In the genomic region with DNA sequence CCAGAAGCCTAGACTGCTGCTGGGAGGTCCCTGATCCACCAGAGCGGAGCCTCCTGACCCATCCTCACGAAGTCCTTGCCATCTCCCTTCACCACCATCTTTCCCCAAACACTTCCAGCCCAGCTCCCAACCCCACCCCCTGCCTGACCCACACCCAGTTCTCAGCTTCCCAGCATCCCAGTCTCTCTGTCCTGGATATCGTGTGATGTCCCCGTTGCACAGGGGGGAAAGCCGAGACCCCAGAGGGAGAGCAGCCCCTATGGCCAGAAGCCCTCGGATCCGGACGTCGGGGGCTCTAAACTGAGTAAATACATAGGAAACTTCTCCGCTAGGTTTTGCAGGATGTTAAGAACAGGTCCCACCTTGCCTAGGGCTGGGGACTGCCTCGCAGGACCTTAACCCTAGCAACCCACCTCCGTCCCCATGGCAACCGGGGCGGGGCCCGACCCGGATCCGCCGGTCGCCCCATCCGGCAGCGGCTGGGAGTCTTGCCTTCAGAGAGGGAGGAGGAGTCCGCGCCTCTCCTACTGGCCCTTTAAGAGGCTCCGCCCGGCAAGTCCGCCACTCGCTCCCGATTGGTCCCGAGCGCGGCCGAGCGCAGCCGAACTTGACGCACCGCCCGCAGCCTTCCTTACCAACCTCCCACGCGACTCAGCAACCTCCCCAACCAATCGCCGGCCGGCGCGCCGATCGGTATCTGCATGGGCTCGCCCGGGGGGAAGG, we compare ENCODE assay signal across 1 cellular context.
A peak's percentile ranks its signal among the peaks of the same experiment; 100 is the strongest.
TF ChIP-seq lines count a peak whose summit lies in the region.

No MANE protein-coding gene starts in this region.

TF ChIP-seq in HEK293, 187 proteins besides CTCF, POLR2A, EP300 and RAD21 (continued from another document and continues in another):
- TF ChIP-seq ZNF302 (tag by site-specific recombination; IDR thresholded peaks at IDR 0.05; ENCODE audit: low read depth) (no peak), ZNF48 (tag by site-specific recombination; IDR thresholded peaks at IDR 0.05) (no peak), ZXDB (tag by site-specific recombination; IDR thresholded peaks at IDR 0.05) (no peak), ZIC2 (tag by site-specific recombination; IDR thresholded peaks at IDR 0.05) (no peak), ZNF341 (tag by site-specific recombination; IDR thresholded peaks at IDR 0.05; ENCODE audit: low read depth) (0 out of 2 replicates have a peak, but pooled peaks have one; percentile 40), ZNF558 (tag by site-specific recombination; IDR thresholded peaks at IDR 0.05) (no peak), ZNF146 (tag by site-specific recombination; IDR thresholded peaks at IDR 0.05) (no peak), ZNF37A (tag by site-specific recombination; IDR thresholded peaks at IDR 0.05) (no peak), KLF8 (tag by site-specific recombination; IDR thresholded peaks at IDR 0.05) (0 out of 2 replicates have a peak, but pooled peaks have one; percentile 53), ZNF121 (tag by site-specific recombination; IDR thresholded peaks at IDR 0.05) (no peak), MYNN (tag by site-specific recombination; IDR thresholded peaks at IDR 0.05; ENCODE audit: borderline replicate concordance) (peak; percentile 68; the same call in 1 of the 2 replicates), ZNF155 (tag by site-specific recombination; IDR thresholded peaks at IDR 0.05) (no peak), ZNF561 (tag by site-specific recombination; IDR thresholded peaks at IDR 0.05; ENCODE audit: borderline replicate concordance) (peak; percentile 57; the same call in 1 of the 2 replicates), ZNF624 (tag by site-specific recombination; IDR thresholded peaks at IDR 0.05) (no peak), SETDB1 (IDR thresholded peaks at IDR 0.05; ENCODE audit: insufficient read length, low read length) (no peak), KLF10 (tag by site-specific recombination; IDR thresholded peaks at IDR 0.05) (0 out of 2 replicates have a peak, but pooled peaks have one; percentile 16), ZNF24 (tag by site-specific recombination; IDR thresholded peaks at IDR 0.05) (no peak), ZNF239 (tag by site-specific recombination; IDR thresholded peaks at IDR 0.05) (no peak), ZNF658 (tag by site-specific recombination; IDR thresholded peaks at IDR 0.05) (no peak), ZFHX2 (tag by site-specific recombination; conservative IDR thresholded peaks at IDR 0.05) (peak; percentile 95), KLF16 (tag by site-specific recombination; IDR thresholded peaks at IDR 0.05) (no peak), ZNF174 (tag by site-specific recombination; IDR thresholded peaks at IDR 0.05) (no peak), KLF7 (tag by site-specific recombination; IDR thresholded peaks at IDR 0.05; ENCODE audit: borderline replicate concordance) (no peak), MEIS1 (CRISPR knock-in tag; IDR thresholded peaks at IDR 0.05; ENCODE audit: borderline replicate concordance) (no peak), ZNF132 (tag by site-specific recombination; IDR thresholded peaks at IDR 0.05; ENCODE audit: borderline replicate concordance) (no peak), ZNF660 (tag by site-specific recombination; IDR thresholded peaks at IDR 0.05) (no peak), REPIN1 (tag by site-specific recombination; IDR thresholded peaks at IDR 0.05; ENCODE audit: low read depth) (no peak), ZNF629 (tag by site-specific recombination; IDR thresholded peaks at IDR 0.05) (no peak), ZNF416 (tag by site-specific recombination; IDR thresholded peaks at IDR 0.05) (no peak), ZFP3 (tag by site-specific recombination; IDR thresholded peaks at IDR 0.05; ENCODE audit: low read depth) (no peak), ZNF2 (tag by site-specific recombination; IDR thresholded peaks at IDR 0.05) (no peak), ZSCAN16 (tag by site-specific recombination; IDR thresholded peaks at IDR 0.05) (no peak), ZNF548 (tag by site-specific recombination; IDR thresholded peaks at IDR 0.05) (no peak), ZSCAN23 (tag by site-specific recombination; IDR thresholded peaks at IDR 0.05) (no peak)
- TF ChIP-seq, protein P1, sequence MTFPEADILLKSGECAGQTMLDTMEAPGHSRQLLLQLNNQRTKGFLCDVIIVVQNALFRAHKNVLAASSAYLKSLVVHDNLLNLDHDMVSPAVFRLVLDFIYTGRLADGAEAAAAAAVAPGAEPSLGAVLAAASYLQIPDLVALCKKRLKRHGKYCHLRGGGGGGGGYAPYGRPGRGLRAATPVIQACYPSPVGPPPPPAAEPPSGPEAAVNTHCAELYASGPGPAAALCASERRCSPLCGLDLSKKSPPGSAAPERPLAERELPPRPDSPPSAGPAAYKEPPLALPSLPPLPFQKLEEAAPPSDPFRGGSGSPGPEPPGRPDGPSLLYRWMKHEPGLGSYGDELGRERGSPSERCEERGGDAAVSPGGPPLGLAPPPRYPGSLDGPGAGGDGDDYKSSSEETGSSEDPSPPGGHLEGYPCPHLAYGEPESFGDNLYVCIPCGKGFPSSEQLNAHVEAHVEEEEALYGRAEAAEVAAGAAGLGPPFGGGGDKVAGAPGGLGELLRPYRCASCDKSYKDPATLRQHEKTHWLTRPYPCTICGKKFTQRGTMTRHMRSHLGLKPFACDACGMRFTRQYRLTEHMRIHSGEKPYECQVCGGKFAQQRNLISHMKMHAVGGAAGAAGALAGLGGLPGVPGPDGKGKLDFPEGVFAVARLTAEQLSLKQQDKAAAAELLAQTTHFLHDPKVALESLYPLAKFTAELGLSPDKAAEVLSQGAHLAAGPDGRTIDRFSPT (tag by site-specific recombination; IDR thresholded peaks at IDR 0.05): no peak
- TF ChIP-seq, protein P2, sequence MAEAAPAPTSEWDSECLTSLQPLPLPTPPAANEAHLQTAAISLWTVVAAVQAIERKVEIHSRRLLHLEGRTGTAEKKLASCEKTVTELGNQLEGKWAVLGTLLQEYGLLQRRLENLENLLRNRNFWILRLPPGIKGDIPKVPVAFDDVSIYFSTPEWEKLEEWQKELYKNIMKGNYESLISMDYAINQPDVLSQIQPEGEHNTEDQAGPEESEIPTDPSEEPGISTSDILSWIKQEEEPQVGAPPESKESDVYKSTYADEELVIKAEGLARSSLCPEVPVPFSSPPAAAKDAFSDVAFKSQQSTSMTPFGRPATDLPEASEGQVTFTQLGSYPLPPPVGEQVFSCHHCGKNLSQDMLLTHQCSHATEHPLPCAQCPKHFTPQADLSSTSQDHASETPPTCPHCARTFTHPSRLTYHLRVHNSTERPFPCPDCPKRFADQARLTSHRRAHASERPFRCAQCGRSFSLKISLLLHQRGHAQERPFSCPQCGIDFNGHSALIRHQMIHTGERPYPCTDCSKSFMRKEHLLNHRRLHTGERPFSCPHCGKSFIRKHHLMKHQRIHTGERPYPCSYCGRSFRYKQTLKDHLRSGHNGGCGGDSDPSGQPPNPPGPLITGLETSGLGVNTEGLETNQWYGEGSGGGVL (tag by site-specific recombination; IDR thresholded peaks at IDR 0.05): no peak
- TF ChIP-seq, protein P3, sequence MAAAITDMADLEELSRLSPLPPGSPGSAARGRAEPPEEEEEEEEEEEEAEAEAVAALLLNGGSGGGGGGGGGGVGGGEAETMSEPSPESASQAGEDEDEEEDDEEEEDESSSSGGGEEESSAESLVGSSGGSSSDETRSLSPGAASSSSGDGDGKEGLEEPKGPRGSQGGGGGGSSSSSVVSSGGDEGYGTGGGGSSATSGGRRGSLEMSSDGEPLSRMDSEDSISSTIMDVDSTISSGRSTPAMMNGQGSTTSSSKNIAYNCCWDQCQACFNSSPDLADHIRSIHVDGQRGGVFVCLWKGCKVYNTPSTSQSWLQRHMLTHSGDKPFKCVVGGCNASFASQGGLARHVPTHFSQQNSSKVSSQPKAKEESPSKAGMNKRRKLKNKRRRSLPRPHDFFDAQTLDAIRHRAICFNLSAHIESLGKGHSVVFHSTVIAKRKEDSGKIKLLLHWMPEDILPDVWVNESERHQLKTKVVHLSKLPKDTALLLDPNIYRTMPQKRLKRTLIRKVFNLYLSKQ (tag by site-specific recombination; IDR thresholded peaks at IDR 0.05; ENCODE audit: borderline replicate concordance): no peak
- TF ChIP-seq, protein P4, sequence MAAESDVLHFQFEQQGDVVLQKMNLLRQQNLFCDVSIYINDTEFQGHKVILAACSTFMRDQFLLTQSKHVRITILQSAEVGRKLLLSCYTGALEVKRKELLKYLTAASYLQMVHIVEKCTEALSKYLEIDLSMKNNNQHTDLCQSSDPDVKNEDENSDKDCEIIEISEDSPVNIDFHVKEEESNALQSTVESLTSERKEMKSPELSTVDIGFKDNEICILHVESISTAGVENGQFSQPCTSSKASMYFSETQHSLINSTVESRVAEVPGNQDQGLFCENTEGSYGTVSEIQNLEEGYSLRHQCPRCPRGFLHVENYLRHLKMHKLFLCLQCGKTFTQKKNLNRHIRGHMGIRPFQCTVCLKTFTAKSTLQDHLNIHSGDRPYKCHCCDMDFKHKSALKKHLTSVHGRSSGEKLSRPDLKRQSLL (tag by site-specific recombination; IDR thresholded peaks at IDR 0.05): no peak
- TF ChIP-seq, protein P5, sequence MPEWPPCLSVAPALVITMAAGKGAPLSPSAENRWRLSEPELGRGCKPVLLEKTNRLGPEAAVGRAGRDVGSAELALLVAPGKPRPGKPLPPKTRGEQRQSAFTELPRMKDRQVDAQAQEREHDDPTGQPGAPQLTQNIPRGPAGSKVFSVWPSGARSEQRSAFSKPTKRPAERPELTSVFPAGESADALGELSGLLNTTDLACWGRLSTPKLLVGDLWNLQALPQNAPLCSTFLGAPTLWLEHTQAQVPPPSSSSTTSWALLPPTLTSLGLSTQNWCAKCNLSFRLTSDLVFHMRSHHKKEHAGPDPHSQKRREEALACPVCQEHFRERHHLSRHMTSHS (tag by site-specific recombination; IDR thresholded peaks at IDR 0.05): no peak
- TF ChIP-seq, protein P6, sequence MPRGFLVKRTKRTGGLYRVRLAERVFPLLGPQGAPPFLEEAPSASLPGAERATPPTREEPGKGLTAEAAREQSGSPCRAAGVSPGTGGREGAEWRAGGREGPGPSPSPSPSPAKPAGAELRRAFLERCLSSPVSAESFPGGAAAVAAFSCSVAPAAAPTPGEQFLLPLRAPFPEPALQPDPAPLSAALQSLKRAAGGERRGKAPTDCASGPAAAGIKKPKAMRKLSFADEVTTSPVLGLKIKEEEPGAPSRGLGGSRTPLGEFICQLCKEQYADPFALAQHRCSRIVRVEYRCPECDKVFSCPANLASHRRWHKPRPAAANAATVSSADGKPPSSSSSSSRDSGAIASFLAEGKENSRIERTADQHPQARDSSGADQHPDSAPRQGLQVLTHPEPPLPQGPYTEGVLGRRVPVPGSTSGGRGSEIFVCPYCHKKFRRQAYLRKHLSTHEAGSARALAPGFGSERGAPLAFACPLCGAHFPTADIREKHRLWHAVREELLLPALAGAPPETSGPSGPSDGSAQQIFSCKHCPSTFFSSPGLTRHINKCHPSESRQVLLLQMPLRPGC (tag by site-specific recombination; IDR thresholded peaks at IDR 0.05): no peak
- TF ChIP-seq, protein P7, sequence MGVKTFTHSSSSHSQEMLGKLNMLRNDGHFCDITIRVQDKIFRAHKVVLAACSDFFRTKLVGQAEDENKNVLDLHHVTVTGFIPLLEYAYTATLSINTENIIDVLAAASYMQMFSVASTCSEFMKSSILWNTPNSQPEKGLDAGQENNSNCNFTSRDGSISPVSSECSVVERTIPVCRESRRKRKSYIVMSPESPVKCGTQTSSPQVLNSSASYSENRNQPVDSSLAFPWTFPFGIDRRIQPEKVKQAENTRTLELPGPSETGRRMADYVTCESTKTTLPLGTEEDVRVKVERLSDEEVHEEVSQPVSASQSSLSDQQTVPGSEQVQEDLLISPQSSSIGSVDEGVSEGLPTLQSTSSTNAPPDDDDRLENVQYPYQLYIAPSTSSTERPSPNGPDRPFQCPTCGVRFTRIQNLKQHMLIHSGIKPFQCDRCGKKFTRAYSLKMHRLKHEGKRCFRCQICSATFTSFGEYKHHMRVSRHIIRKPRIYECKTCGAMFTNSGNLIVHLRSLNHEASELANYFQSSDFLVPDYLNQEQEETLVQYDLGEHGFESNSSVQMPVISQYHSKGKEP (tag by site-specific recombination; IDR thresholded peaks at IDR 0.05): no peak
- TF ChIP-seq, protein P8, sequence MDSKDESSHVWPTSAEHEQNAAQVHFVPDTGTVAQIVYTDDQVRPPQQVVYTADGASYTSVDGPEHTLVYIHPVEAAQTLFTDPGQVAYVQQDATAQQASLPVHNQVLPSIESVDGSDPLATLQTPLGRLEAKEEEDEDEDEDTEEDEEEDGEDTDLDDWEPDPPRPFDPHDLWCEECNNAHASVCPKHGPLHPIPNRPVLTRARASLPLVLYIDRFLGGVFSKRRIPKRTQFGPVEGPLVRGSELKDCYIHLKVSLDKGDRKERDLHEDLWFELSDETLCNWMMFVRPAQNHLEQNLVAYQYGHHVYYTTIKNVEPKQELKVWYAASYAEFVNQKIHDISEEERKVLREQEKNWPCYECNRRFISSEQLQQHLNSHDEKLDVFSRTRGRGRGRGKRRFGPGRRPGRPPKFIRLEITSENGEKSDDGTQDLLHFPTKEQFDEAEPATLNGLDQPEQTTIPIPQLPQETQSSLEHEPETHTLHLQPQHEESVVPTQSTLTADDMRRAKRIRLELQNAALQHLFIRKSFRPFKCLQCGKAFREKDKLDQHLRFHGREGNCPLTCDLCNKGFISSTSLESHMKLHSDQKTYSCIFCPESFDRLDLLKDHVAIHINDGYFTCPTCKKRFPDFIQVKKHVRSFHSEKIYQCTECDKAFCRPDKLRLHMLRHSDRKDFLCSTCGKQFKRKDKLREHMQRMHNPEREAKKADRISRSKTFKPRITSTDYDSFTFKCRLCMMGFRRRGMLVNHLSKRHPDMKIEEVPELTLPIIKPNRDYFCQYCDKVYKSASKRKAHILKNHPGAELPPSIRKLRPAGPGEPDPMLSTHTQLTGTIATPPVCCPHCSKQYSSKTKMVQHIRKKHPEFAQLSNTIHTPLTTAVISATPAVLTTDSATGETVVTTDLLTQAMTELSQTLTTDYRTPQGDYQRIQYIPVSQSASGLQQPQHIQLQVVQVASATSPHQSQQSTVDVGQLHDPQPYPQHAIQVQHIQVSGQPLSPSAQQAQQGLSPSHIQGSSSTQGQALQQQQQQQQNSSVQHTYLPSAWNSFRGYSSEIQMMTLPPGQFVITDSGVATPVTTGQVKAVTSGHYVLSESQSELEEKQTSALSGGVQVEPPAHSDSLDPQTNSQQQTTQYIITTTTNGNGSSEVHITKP (tag by site-specific recombination; IDR thresholded peaks at IDR 0.05): peak; percentile 68
- TF ChIP-seq, protein P9, sequence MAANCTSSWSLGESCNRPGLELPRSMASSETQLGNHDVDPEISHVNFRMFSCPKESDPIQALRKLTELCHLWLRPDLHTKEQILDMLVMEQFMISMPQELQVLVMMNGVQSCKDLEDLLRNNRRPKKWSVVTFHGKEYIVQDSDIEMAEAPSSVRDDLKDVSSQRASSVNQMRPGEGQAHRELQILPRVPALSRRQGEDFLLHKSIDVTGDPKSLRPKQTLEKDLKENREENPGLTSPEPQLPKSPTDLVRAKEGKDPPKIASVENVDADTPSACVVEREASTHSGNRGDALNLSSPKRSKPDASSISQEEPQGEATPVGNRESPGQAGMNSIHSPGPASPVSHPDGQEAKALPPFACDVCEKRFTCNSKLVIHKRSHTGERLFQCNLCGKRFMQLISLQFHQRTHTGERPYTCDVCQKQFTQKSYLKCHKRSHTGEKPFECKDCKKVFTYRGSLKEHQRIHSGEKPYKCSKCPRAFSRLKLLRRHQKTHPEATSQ (tag by site-specific recombination; IDR thresholded peaks at IDR 0.05): no peak
- TF ChIP-seq, protein P10, sequence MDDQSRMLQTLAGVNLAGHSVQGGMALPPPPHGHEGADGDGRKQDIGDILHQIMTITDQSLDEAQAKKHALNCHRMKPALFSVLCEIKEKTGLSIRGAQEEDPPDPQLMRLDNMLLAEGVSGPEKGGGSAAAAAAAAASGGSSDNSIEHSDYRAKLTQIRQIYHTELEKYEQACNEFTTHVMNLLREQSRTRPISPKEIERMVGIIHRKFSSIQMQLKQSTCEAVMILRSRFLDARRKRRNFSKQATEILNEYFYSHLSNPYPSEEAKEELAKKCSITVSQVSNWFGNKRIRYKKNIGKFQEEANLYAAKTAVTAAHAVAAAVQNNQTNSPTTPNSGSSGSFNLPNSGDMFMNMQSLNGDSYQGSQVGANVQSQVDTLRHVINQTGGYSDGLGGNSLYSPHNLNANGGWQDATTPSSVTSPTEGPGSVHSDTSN (CRISPR knock-in tag; IDR thresholded peaks at IDR 0.05): no peak
